ENCODE assay signal across 6 cellular contexts in genomic region chr16:87904963-87905362, GRCh38. TPM values are rescaled to one million over a fixed set of nuclear protein-coding genes. Genes with fewer than 3 reads are reported as not detected.
"Had no signal": no experiment of that assay in that cellular context is flagged by ENCODE, and none has a peak within 500 bp of the region (broad histone marks: within the 10 kb centered on the region; RNA-seq: fewer than 3 reads in every experiment).

No MANE protein-coding gene starts in this region.

RNA-seq across cellular contexts. Expression of gene CA5A, which starts 31.4 kb away (rescaled TPM):
- total RNA-seq: M059J, PC-3, Peyer's patch, Right ventricle myocardium superior, SJSA1 had no signal
- polyA plus RNA-seq: SK-N-SH had no signal
